In genomic region chr12:124381454-124382207, GRCh38 we compare ENCODE assay signal across 9 cellular contexts.
DNase-seq lines count a peak whose midpoint lies in the region; ATAC-seq and TF ChIP-seq lines count a peak whose summit lies in the region.
"Had no signal": no experiment of that assay in that cellular context is flagged by ENCODE, and none has a peak within 500 bp of the region (broad histone marks: within the 10 kb centered on the region; RNA-seq: fewer than 3 reads in every experiment).

No MANE protein-coding gene starts in this region.

- peaks cover 8% of the 10 kb centered on the region for H3K36me3 Mint-ChIP-seq in brain
- peaks cover 80% of the 10 kb centered on the region for H3K36me3 Mint-ChIP-seq in stimulated activated effector memory CD8-positive, alpha-beta T cell treated with anti-CD3 and anti-CD28 coated beads, Interleukin-12 subunit alpha, Interleukin-12 subunit beta, amount 100 ng/mL, for 72 hours

- TF ChIP-seq CTCF in HEK293 (tag by site-specific recombination; IDR thresholded peaks at IDR 0.05), result no peak
- TF ChIP-seq CTCF in brain (conservative IDR thresholded peaks at IDR 0.05), result no peak

- POLR2A ChIA-PET in HEK293 (lab: Yijun Ruan, JAX), result no interaction called here

- peak overlapping the region in 4 of 5 experiments; percentile 45 to 93 (median 87) for H3K27ac Mint-ChIP-seq in brain
- peak overlapping the region; percentile 21 for H3K27ac Mint-ChIP-seq in stimulated activated effector memory CD8-positive, alpha-beta T cell treated with anti-CD3 and anti-CD28 coated beads, Interleukin-12 subunit alpha, Interleukin-12 subunit beta, amount 100 ng/mL, for 72 hours

- no peaks in the 10 kb centered on the region for H3K9me3 Mint-ChIP-seq in brain
- H3K9me3 Mint-ChIP-seq in stimulated activated effector memory CD8-positive, alpha-beta T cell treated with anti-CD3 and anti-CD28 coated beads, Interleukin-12 subunit alpha, Interleukin-12 subunit beta, amount 100 ng/mL, for 72 hours, result no peaks in the 10 kb centered on the region

- no peaks in the 10 kb centered on the region for H3K27me3 Mint-ChIP-seq in brain

- H3K36me3 ChIP-seq in HEK293 (ENCODE audit: control insufficient read depth in 2 of 2, insufficient read depth in 1 of 2, low read length in 2 of 2), result peaks cover 0 to 76% of the 10 kb centered on the region in 2 experiments; a peak in 2 of 3 replicates

- no peak overlapping the region for H3K4me3 Mint-ChIP-seq in brain
- no peak overlapping the region for H3K4me3 Mint-ChIP-seq in stimulated activated effector memory CD8-positive, alpha-beta T cell treated with anti-CD3 and anti-CD28 coated beads, Interleukin-12 subunit alpha, Interleukin-12 subunit beta, amount 100 ng/mL, for 72 hours

- no peaks in the 10 kb centered on the region for H3K9me3 ChIP-seq in HEK293 (ENCODE audit: control insufficient read depth, insufficient read depth, low read depth, low read length)

- no peak overlapping the region for H3K27ac ChIP-seq in HEK293 (ENCODE audit: extremely low read depth, low read depth, low read length)

- H3K4me1 Mint-ChIP-seq in brain, result peaks cover 36% of the 10 kb centered on the region
- no peaks in the 10 kb centered on the region for H3K4me1 Mint-ChIP-seq in stimulated activated effector memory CD8-positive, alpha-beta T cell treated with anti-CD3 and anti-CD28 coated beads, Interleukin-12 subunit alpha, Interleukin-12 subunit beta, amount 100 ng/mL, for 72 hours

- DNase-seq in iris pigment epithelial cell (ENCODE audit: low read depth) (peak; percentile 85), NCI-H2081 (lab: John Stamatoyannopoulos, UW) (no peak), DMS114 treated with DMSO at 0.1 percent for 48 hours (lab: John Stamatoyannopoulos, UW; ENCODE audit: unreplicated experiment) (no peak)
- no peak for DNase-seq in stimulated activated effector memory CD8-positive, alpha-beta T cell treated with anti-CD3 and anti-CD28 coated beads, Interleukin-12 subunit alpha, Interleukin-12 subunit beta, amount 100 ng/mL, for 72 hours (ENCODE audit: low spot score in 2 of 2)

- ATAC-seq in stimulated activated effector memory CD8-positive, alpha-beta T cell treated with anti-CD3 and anti-CD28 coated beads, Interleukin-12 subunit alpha, Interleukin-12 subunit beta, amount 100 ng/mL, for 72 hours, result no peak
- no peak for ATAC-seq in GM21619 (IDR thresholded peaks at IDR 0.05; ENCODE audit: unreplicated experiment)
- ATAC-seq in HG02973 (IDR thresholded peaks at IDR 0.05; ENCODE audit: unreplicated experiment), result no peak
- ATAC-seq: HCT116 had no signal

- CTCF ChIA-PET in HEK293 (lab: Yijun Ruan, JAX), result interaction anchor here (0.8 kb wide), 1 partner anchor 9 kb away, joined by 3 read pairs; no protein-coding TSS in a partner anchor

- H3K4me3 ChIP-seq in HEK293 (ENCODE audit: low read depth, low read length), result no peak overlapping the region

- no peaks in the 10 kb centered on the region for H3K4me1 ChIP-seq in HEK293 (ENCODE audit: control insufficient read depth, insufficient read depth, low read length)

TF ChIP-seq in HEK293, 187 proteins besides CTCF, POLR2A, EP300 and RAD21:
- peak; percentile 70; the same call in 1 of the 2 replicates for TF ChIP-seq ZNF768 (tag by site-specific recombination; IDR thresholded peaks at IDR 0.05)
- no peak for TF ChIP-seq ZNF704 (tag by site-specific recombination; IDR thresholded peaks at IDR 0.05)
